8 cellular contexts compared by ENCODE assay signal in the genomic region with DNA sequence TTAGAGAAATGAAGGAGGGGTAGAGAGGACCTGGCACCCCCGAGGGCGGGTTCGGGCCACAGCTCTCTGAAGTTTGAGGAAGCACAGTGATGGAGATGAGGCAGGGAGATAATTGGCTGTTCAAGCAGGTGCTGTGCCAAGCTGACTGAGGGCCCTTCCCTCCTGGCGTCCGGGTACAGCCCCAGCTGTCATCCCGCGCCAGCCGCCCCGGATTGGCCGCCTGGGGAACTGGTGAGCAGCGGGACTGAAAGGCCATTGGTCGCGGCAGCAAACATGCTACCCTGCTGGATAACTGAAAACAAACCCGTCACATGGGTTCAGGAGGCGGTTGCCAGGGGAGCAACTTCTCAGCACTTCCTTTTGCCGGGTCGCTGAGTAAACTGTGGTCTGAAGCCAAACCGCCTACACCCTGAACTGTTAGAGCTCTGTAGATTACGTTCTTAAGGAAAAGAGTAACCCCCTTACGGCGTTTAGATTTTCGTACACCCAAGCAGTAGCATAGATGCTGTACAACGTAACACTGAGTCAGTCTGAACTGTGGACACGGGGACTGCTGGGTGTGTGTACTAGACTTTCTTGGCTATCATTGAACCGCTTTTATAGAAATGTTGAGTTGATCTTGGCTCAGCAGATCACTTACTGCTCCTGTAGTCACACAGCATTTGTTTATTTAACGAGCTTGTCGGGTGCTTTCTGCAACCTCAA. TPM values are rescaled to one million over a fixed set of nuclear protein-coding genes. Genes with fewer than 3 reads are reported as not detected.
DNase-seq lines count a peak whose midpoint lies in the region; ATAC-seq and TF ChIP-seq lines count a peak whose summit lies in the region.

No MANE protein-coding gene starts in this region.

- DNase-seq in GM13977 (ENCODE audit: low spot score): peak; percentile 94
- peak; percentile 82 for DNase-seq in NCI-H146 treated with DMSO at 0.1 percent for 48 hours (lab: John Stamatoyannopoulos, UW; ENCODE audit: unreplicated experiment)
- DNase-seq in T-helper 1 cell: peak; percentile 91 to 98 (median 94)
- peak; percentile 72 to 99 (median 97) for DNase-seq in amygdala (lab: John Stamatoyannopoulos, UW)
- DNase-seq in left ventricle myocardium inferior: peak; percentile 93
- peak; percentile 98 for DNase-seq in posterior vena cava (ENCODE audit: low spot score)
- peak; percentile 97 for DNase-seq in upper lobe of right lung

- H3K27me3 ChIP-seq in left ventricle myocardium inferior (ENCODE audit: low read depth) (no peaks in the 10 kb centered on the region), upper lobe of right lung (no peaks in the 10 kb centered on the region)

- no peak for TF ChIP-seq CTCF in GM13977 (IDR thresholded peaks at IDR 0.05; ENCODE audit: extremely low read depth, insufficient read depth, missing control alignments)
- peak; percentile 25 for TF ChIP-seq CTCF in left ventricle myocardium inferior (IDR thresholded peaks at IDR 0.05; ENCODE audit: borderline replicate concordance)
- peak; percentile 23 for TF ChIP-seq CTCF in upper lobe of right lung (IDR thresholded peaks at IDR 0.05)

- H3K27ac ChIP-seq in left ventricle myocardium inferior (replicated peaks): peak overlapping the region; percentile 92
- peak overlapping the region; percentile 90 for H3K27ac ChIP-seq in upper lobe of right lung

- intact Hi-C loops in left ventricle myocardium inferior (cut with micrococcal nuclease): no loop called here
- intact Hi-C loops in posterior vena cava (cut with DNase I): loop anchor here in 1 of 2 donors (5.0 kb wide), 1 partner anchor 1902 kb away; no protein-coding TSS in a partner anchor
- intact Hi-C loops in upper lobe of right lung (cut with DNase I): no loop called here

- in situ Hi-C loops in GM13977 (cut with MboI; ENCODE audit: low pct_unique_long_range_greater_than_20kb, low sequenced_read_pairs, unreplicated experiment): no loop called here

- H3K9me3 ChIP-seq in left ventricle myocardium inferior (replicated peaks) (no peaks in the 10 kb centered on the region), upper lobe of right lung (no peaks in the 10 kb centered on the region)

- H3K36me3 ChIP-seq in left ventricle myocardium inferior (peaks cover 4% of the 10 kb centered on the region), upper lobe of right lung (peaks cover 29% of the 10 kb centered on the region)

- H3K4me1 ChIP-seq in left ventricle myocardium inferior: peaks cover 56% of the 10 kb centered on the region
- peaks cover 14% of the 10 kb centered on the region for H3K4me1 ChIP-seq in upper lobe of right lung

- peak; percentile 69 for ATAC-seq in HG02870 (IDR thresholded peaks at IDR 0.05; ENCODE audit: unreplicated experiment)
- peak; percentile 85 for ATAC-seq in upper lobe of right lung

- peak overlapping the region; percentile 92 for H3K4me3 ChIP-seq in left ventricle myocardium inferior
- peak overlapping the region; percentile 91 for H3K4me3 ChIP-seq in upper lobe of right lung

RNA-seq across cellular contexts. Expression of gene INSIG1, which starts 1.3 kb away (rescaled TPM):
- total RNA-seq in left ventricle myocardium inferior (7.5 TPM), posterior vena cava (10 to 100 TPM; 25.2 to 27.3 TPM), upper lobe of right lung (90.7 TPM)

Comparison
In these comparisons a context has a peak if more than half of its experiments do, and no peak if none do; other contexts are left out.
1. Peak in every context shown above with its lines: DNase-seq, ATAC-seq, H3K4me3 ChIP-seq and H3K27ac ChIP-seq.